Comparison of ENCODE assay signal across 1 cellular context in genomic region chr12:109822951-109823411, GRCh38.
TF ChIP-seq lines count a peak whose summit lies in the region.

No MANE protein-coding gene starts in this region.

TF ChIP-seq in H1, 55 proteins besides CTCF, POLR2A, EP300 and RAD21:
- TF ChIP-seq BCL11A (IDR thresholded peaks at IDR 0.05; ENCODE audit: low read depth in 2 of 2, low read length in 2 of 2) (no peak), SUZ12 (IDR thresholded peaks at IDR 0.05; ENCODE audit: low read length) (no peak), NRF1 (IDR thresholded peaks at IDR 0.05; ENCODE audit: low read depth, low read length) (no peak), SP2 (IDR thresholded peaks at IDR 0.05; ENCODE audit: low read length) (no peak), TAF7 (optimal IDR thresholded peaks at IDR 0.05; ENCODE audit: borderline replicate concordance, low read depth, low read length) (no peak)
TF ChIP-seq in H1: peak in this region for 0.
